In genomic region chr6:54377776-54378175, GRCh38 we compare ENCODE assay signal across 18 cellular contexts.
"Had no signal": no experiment of that assay in that cellular context is flagged by ENCODE, and none has a peak within 500 bp of the region (broad histone marks: within the 10 kb centered on the region; RNA-seq: fewer than 3 reads in every experiment).

No MANE protein-coding gene starts in this region.

- H3K27me3 Mint-ChIP-seq: naive thymus-derived CD4-positive, alpha-beta T cell; stimulated activated memory B cell treated with anti-CD40 and anti-IgM and Interleukin-4, amounts not matched to agents 10 μg/mL and 1 μg/mL and 100 μg/mL, for 72 hours; stimulated activated naive CD8-positive, alpha-beta T cell treated with anti-CD3 and anti-CD28 coated beads, Interleukin-15, Interleukin-2, amounts not matched to agents 100 ng/mL and 50 ng/mL, for 24 hours had no signal

- H3K4me3 Mint-ChIP-seq: naive thymus-derived CD4-positive, alpha-beta T cell; nephron progenitor cell; stimulated activated memory B cell treated with anti-CD40 and anti-IgM and Interleukin-4, amounts not matched to agents 10 μg/mL and 1 μg/mL and 100 μg/mL, for 72 hours; stimulated activated naive CD8-positive, alpha-beta T cell treated with anti-CD3 and anti-CD28 coated beads, Interleukin-15, Interleukin-2, amounts not matched to agents 100 ng/mL and 50 ng/mL, for 24 hours had no signal

- H3K36me3 Mint-ChIP-seq: naive thymus-derived CD4-positive, alpha-beta T cell; stimulated activated memory B cell treated with anti-CD40 and anti-IgM and Interleukin-4, amounts not matched to agents 10 μg/mL and 1 μg/mL and 100 μg/mL, for 72 hours had no signal

- H3K4me1 Mint-ChIP-seq: naive thymus-derived CD4-positive, alpha-beta T cell; nephron progenitor cell; stimulated activated memory B cell treated with anti-CD40 and anti-IgM and Interleukin-4, amounts not matched to agents 10 μg/mL and 1 μg/mL and 100 μg/mL, for 72 hours had no signal

- DNase-seq: dermis blood vessel endothelial cell; esophagus squamous epithelium; foreskin melanocyte; heart left ventricle; hippocampal formation; kidney glomerular epithelial cell; mesendoderm; naive thymus-derived CD4-positive, alpha-beta T cell; nephron progenitor cell; psoas muscle; retina; right lobe of liver; stimulated activated CD4-positive, alpha-beta T cell treated with anti-CD3 and anti-CD28 coated beads, Interleukin-4, amount 100 ng/mL, for 24 hours; tibial artery; upper lobe of right lung had no signal

- FAIRE-seq: islet of Langerhans had no signal

- H3K9me3 Mint-ChIP-seq: nephron progenitor cell; stimulated activated naive CD8-positive, alpha-beta T cell treated with anti-CD3 and anti-CD28 coated beads, Interleukin-15, Interleukin-2, amounts not matched to agents 100 ng/mL and 50 ng/mL, for 24 hours had no signal

- ATAC-seq: heart left ventricle; naive thymus-derived CD4-positive, alpha-beta T cell; psoas muscle; right lobe of liver; stimulated activated memory B cell treated with anti-CD40 and anti-IgM and Interleukin-4, amounts not matched to agents 10 μg/mL and 1 μg/mL and 100 μg/mL, for 72 hours; upper lobe of right lung had no signal

- H3K27ac Mint-ChIP-seq: naive thymus-derived CD4-positive, alpha-beta T cell; nephron progenitor cell; stimulated activated memory B cell treated with anti-CD40 and anti-IgM and Interleukin-4, amounts not matched to agents 10 μg/mL and 1 μg/mL and 100 μg/mL, for 72 hours; stimulated activated naive CD8-positive, alpha-beta T cell treated with anti-CD3 and anti-CD28 coated beads, Interleukin-15, Interleukin-2, amounts not matched to agents 100 ng/mL and 50 ng/mL, for 24 hours had no signal
